In the genomic region with DNA sequence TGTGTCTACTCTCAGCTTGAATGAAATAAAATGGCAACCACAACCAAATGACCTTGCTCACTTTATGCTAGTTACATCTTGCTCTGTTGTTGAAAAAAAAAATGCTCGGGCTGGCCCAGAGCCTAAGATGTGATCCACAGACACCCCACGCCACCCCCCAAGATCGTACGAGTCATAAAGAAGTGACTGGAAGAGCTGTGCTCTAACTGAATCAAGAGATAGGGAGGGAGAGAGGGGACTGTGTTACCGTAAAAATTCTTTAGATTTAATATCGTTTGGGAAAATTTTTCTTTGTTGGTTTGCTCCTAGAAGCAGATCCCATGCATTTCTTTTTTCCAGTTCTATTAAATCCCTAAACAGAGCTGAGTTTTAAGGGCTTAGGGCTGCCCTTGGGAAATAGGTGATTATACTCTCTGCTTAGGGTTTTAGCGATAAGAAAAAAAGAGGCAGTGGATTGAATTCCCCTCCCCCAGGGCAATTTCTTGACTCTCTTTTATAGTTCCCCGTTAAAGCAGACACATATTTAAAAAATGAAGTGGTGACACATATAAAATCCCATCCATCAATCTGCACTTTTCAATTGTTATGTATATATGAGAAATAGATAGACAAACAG, we compare ENCODE assay signal across 12 cellular contexts. TPM values are rescaled to one million over a fixed set of nuclear protein-coding genes. Genes with fewer than 3 reads are reported as not detected.
DNase-seq lines count a peak whose midpoint lies in the region; ATAC-seq, FAIRE-seq and TF ChIP-seq lines count a peak whose summit lies in the region.
"Had no signal": no experiment of that assay in that cellular context is flagged by ENCODE, and none has a peak within 500 bp of the region (broad histone marks: within the 10 kb centered on the region; RNA-seq: fewer than 3 reads in every experiment).

No MANE protein-coding gene starts in this region.

- peaks cover 30% of the 10 kb centered on the region for H3K36me3 Mint-ChIP-seq in activated naive CD4-positive, alpha-beta T cell treated with anti-CD3 and anti-CD28 coated beads, Interleukin-2, amount 50 U/mL, for 24 hours

- H3K9me3 ChIP-seq in WERI-Rb-1 (ENCODE audit: severe bottlenecking) (no peaks in the 10 kb centered on the region), keratinocyte (ENCODE audit: control insufficient read depth, low read depth, low read length) (no peaks in the 10 kb centered on the region), upper lobe of left lung (no peaks in the 10 kb centered on the region)
- H3K9me3 ChIP-seq: colonic mucosa had no signal

- peak overlapping the region; percentile 43 for H3K4me3 ChIP-seq in WERI-Rb-1 (ENCODE audit: low read depth, low read length)
- H3K4me3 ChIP-seq in keratinocyte (ENCODE audit: control insufficient read depth in 2 of 3, extremely low read depth in 1 of 3, insufficient read depth in 2 of 3, low read depth in 1 of 3, low read length in 3 of 3), result peak overlapping the region in 1 of 3 experiments; percentile 9
- H3K4me3 ChIP-seq in upper lobe of left lung, result no peak overlapping the region
- H3K4me3 ChIP-seq: colonic mucosa had no signal

- peaks cover 79% of the 10 kb centered on the region for H3K4me1 Mint-ChIP-seq in activated naive CD4-positive, alpha-beta T cell treated with anti-CD3 and anti-CD28 coated beads, Interleukin-2, amount 50 U/mL, for 24 hours

- H3K27me3 ChIP-seq in WERI-Rb-1 (ENCODE audit: insufficient read depth, low read depth, severe bottlenecking) (no peaks in the 10 kb centered on the region), keratinocyte (ENCODE audit: control insufficient read depth, extremely low read depth, insufficient read depth, low read length) (no peaks in the 10 kb centered on the region), upper lobe of left lung (no peaks in the 10 kb centered on the region)
- H3K27me3 ChIP-seq: colonic mucosa had no signal

- WGBS in upper lobe of left lung, 2 donors, result 64 to 68% methylated on average over 8 of the region's 8 CpGs

- no peak for FAIRE-seq in keratinocyte (lab: Jason Lieb, UNC)
- FAIRE-seq: kidney had no signal

- H3K27ac ChIP-seq in WERI-Rb-1 (peak overlapping the region; percentile 68), keratinocyte (ENCODE audit: control insufficient read depth, insufficient read depth, low read length) (peak overlapping the region; percentile 11), upper lobe of left lung (peak overlapping the region; percentile 12 to 68 (median 57))
- H3K27ac ChIP-seq: colonic mucosa had no signal

- H3K9ac ChIP-seq in keratinocyte (ENCODE audit: control insufficient read depth, extremely low read depth, insufficient read depth, low read length), result peak overlapping the region; percentile 6

- peaks cover 3% of the 10 kb centered on the region for H3K36me3 ChIP-seq in WERI-Rb-1
- H3K36me3 ChIP-seq in keratinocyte (ENCODE audit: control insufficient read depth in 2 of 2, extremely low read depth in 1 of 2, insufficient read depth in 2 of 2, low read length in 2 of 2), result no peaks in the 10 kb centered on the region
- H3K36me3 ChIP-seq in upper lobe of left lung, result no peaks in the 10 kb centered on the region
- H3K36me3 ChIP-seq: colonic mucosa had no signal

- no peaks in the 10 kb centered on the region for H3K9me1 ChIP-seq in keratinocyte (ENCODE audit: control insufficient read depth, extremely low read depth, insufficient read depth, low read length)

- TF ChIP-seq EP300 in upper lobe of left lung (IDR thresholded peaks at IDR 0.05), result no peak

- TF ChIP-seq CTCF in WERI-Rb-1 (IDR thresholded peaks at IDR 0.05; ENCODE audit: low read depth, low read length) (no peak), keratinocyte (optimal IDR thresholded peaks at IDR 0.05 in 1 of 3, IDR thresholded peaks at IDR 0.05 in 1 of 3, conservative IDR thresholded peaks at IDR 0.05 in 1 of 3; ENCODE audit: extremely low read depth in 1 of 3, insufficient read depth in 2 of 3, low read length in 3 of 3) (no peak), upper lobe of left lung (IDR thresholded peaks at IDR 0.05) (no peak)

- dilution Hi-C loops in keratinocyte (cut with MboI; ENCODE audit: extremely low pct_ligation_motif_present, low sequenced_read_pairs), result no loop called here

- ATAC-seq in upper lobe of left lung (ENCODE audit: low FRiP score in 2 of 2) (no peak), GM21529 (IDR thresholded peaks at IDR 0.05; ENCODE audit: unreplicated experiment) (no peak)

- no peaks in the 10 kb centered on the region for H3K9me3 Mint-ChIP-seq in activated naive CD4-positive, alpha-beta T cell treated with anti-CD3 and anti-CD28 coated beads, Interleukin-2, amount 50 U/mL, for 24 hours

- H3K4me3 Mint-ChIP-seq in activated naive CD4-positive, alpha-beta T cell treated with anti-CD3 and anti-CD28 coated beads, Interleukin-2, amount 50 U/mL, for 24 hours, result no peak overlapping the region

- DNase-seq in activated naive CD4-positive, alpha-beta T cell (lab: John Stamatoyannopoulos, UW), result no peak
- no peak for DNase-seq in WERI-Rb-1
- DNase-seq in keratinocyte (ENCODE audit: low read depth, low spot score), result no peak
- no peak for DNase-seq in upper lobe of left lung
- DNase-seq in activated CD4-positive, alpha-beta T cell treated with anti-CD3 and anti-CD28 coated beads, Interleukin-2, amount 50 U/mL, for 48 hours, result no peak
- no peak for DNase-seq in HT-29 (ENCODE audit: low spot score)
- DNase-seq: activated CD4-positive, alpha-beta T cell treated with anti-CD3 and anti-CD28 coated beads for 1 hour; activated gamma-delta T cell; colonic mucosa; kidney had no signal

- H3K4me1 ChIP-seq in keratinocyte (ENCODE audit: control insufficient read depth, extremely low read depth, insufficient read depth, low read length) (peaks cover 35% of the 10 kb centered on the region), upper lobe of left lung (peaks cover 34 to 65% (median 54%) of the 10 kb centered on the region in 4 donors)
- H3K4me1 ChIP-seq: colonic mucosa had no signal

- no peaks in the 10 kb centered on the region for H4K20me1 ChIP-seq in keratinocyte (ENCODE audit: control insufficient read depth, extremely low read depth, insufficient read depth, low read length)

- peak overlapping the region; percentile 62 for H2AFZ ChIP-seq in keratinocyte (ENCODE audit: control insufficient read depth, low read length)

- H3K4me2 ChIP-seq in keratinocyte (ENCODE audit: control insufficient read depth, extremely low read depth, insufficient read depth, low read depth, low read length), result peak overlapping the region; percentile 30

- H3K79me2 ChIP-seq in keratinocyte (ENCODE audit: control insufficient read depth, insufficient read depth, low read length), result peaks cover 13% of the 10 kb centered on the region

- no peaks in the 10 kb centered on the region for H3K27me3 Mint-ChIP-seq in activated naive CD4-positive, alpha-beta T cell treated with anti-CD3 and anti-CD28 coated beads, Interleukin-2, amount 50 U/mL, for 24 hours

- peak overlapping the region; percentile 90 for H3K27ac Mint-ChIP-seq in activated naive CD4-positive, alpha-beta T cell treated with anti-CD3 and anti-CD28 coated beads, Interleukin-2, amount 50 U/mL, for 24 hours

- no peak for TF ChIP-seq POLR2A in upper lobe of left lung (IDR thresholded peaks at IDR 0.05)

RNA-seq across cellular contexts. Expression of a gene that starts 14.5 kb away (rescaled TPM):
- polyA plus RNA-seq in keratinocyte, result 4.2 to 7.4 TPM (median 4.2 TPM) in 3 replicates
- polyA plus RNA-seq in keratinocyte (2011; ENCODE audit: low read depth), result 1.0 TPM
- 2.8 and 3.3 TPM in 2 replicates for polyA plus RNA-seq in keratinocyte (2011; cell fraction: cytosol; rRNA removed)
- 6.9 and 7.8 TPM in 2 replicates for polyA plus RNA-seq in keratinocyte (2011; cell fraction: nucleus; rRNA removed)
- 1.1 and 4.4 TPM in 2 replicates for polyA plus RNA-seq in keratinocyte (2012; ENCODE audit: low replicate concordance)
- polyA minus RNA-seq in keratinocyte, result 8.8 to 13.1 TPM (median 11.0 TPM) in 3 replicates
- polyA minus RNA-seq in keratinocyte (2011; cell fraction: cytosol; rRNA and poly(A)+ RNA removed), result 2.1 TPM
- polyA minus RNA-seq in keratinocyte (2011; cell fraction: nucleus; rRNA and poly(A)+ RNA removed), result 8.1 and 13.8 TPM in 2 replicates
- 10 to 100 TPM; 19.5 to 36.6 (median 26.3) TPM for total RNA-seq in upper lobe of left lung
- 4.8 and 5.2 TPM in 2 replicates for total RNA-seq in HT-29 (2014; rRNA removed; shearing (Covaris generic))

Comparison
In these comparisons a context has a peak if more than half of its experiments do, and no peak if none do; other contexts are left out.
1. H3K27ac ChIP-seq: peak in every context shown above with its lines; median percentile 68 in WERI-Rb-1; 57 in upper lobe of left lung; 11 in keratinocyte.